ENCODE assay signal across 1 cellular context in genomic region chr19:10508707-10509106, GRCh38.
TF ChIP-seq lines count a peak whose summit lies in the region.

No MANE protein-coding gene starts in this region.

TF ChIP-seq in GM12878, 131 proteins besides CTCF, POLR2A, EP300 and RAD21:
- TF ChIP-seq CBX5 (IDR thresholded peaks at IDR 0.05; ENCODE audit: low read depth), result no peak
- peak; percentile 61 for TF ChIP-seq RUNX3 (IDR thresholded peaks at IDR 0.05; ENCODE audit: low read length)
- no peak for TF ChIP-seq HDAC6 (IDR thresholded peaks at IDR 0.05; ENCODE audit: unreplicated experiment)
- TF ChIP-seq ZNF384 (IDR thresholded peaks at IDR 0.05; ENCODE audit: borderline replicate concordance, low read depth, low read length), result 0 out of 2 replicates have a peak, but pooled peaks have one; percentile 33
